In the genomic region with DNA sequence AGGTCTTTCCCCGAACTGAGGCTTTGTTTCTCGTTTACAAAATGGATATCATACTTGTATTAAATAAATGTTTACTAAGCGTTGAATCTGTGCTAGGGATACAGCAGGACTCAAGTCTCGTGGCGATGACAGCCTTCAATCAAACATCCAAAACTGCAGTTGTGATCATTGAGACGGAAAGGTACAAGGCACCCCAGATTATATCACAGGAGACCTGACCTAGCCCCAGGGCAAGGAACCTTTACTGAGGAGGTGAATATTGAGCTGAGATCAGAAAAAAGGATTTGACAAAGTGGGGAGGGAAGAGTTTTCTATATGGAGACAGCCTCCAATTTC, we compare ENCODE assay signal across 8 cellular contexts. TPM values are rescaled to one million over a fixed set of nuclear protein-coding genes. Genes with fewer than 3 reads are reported as not detected.
DNase-seq lines count a peak whose midpoint lies in the region; ATAC-seq and TF ChIP-seq lines count a peak whose summit lies in the region.

No MANE protein-coding gene starts in this region.

- peaks cover 8% of the 10 kb centered on the region for H3K27me3 Mint-ChIP-seq in activated T-cell treated with anti-CD3 and anti-CD28 coated beads, Interleukin-2, amount 50 U/mL, for 4 hours (ENCODE audit: low read depth)

- peak overlapping the region; percentile 67 for H3K4me3 ChIP-seq in astrocyte of the cerebellum (ENCODE audit: low read depth, low read length)
- peak overlapping the region; percentile 64 to 85 (median 76) for H3K4me3 ChIP-seq in right lobe of liver
- H3K4me3 ChIP-seq in transverse colon: peak overlapping the region; percentile 60 to 95 (median 78)

- WGBS in right lobe of liver (ENCODE audit: insufficient coverage, low coverage, low lambda C conversion rate, missing lambda C conversion rate): 0% methylated on average over 6 of the region's 6 CpGs
- WGBS in transverse colon (ENCODE audit: low coverage in 1 of 2), 2 donors: 0 to 1% methylated on average over 4 to 6 of the region's 6 CpGs

- H3K4me3 Mint-ChIP-seq in activated T-cell treated with anti-CD3 and anti-CD28 coated beads, Interleukin-2, amount 50 U/mL, for 4 hours: peak overlapping the region; percentile 90

- no peak for TF ChIP-seq EP300 in transverse colon (IDR thresholded peaks at IDR 0.05; ENCODE audit: low read depth)

- TF ChIP-seq POLR2A in right lobe of liver (IDR thresholded peaks at IDR 0.05): no peak
- TF ChIP-seq POLR2A in transverse colon (IDR thresholded peaks at IDR 0.05): no peak

- H3K4me1 Mint-ChIP-seq in activated T-cell treated with anti-CD3 and anti-CD28 coated beads, Interleukin-2, amount 50 U/mL, for 4 hours (ENCODE audit: low read depth): peaks cover 38% of the 10 kb centered on the region

- DNase-seq in activated T-cell treated with anti-CD3 and anti-CD28 coated beads, Interleukin-2, amount 50 U/mL, for 4 hours: no peak
- DNase-seq in activated T-cell treated with anti-CD3 and anti-CD28 coated beads for 4 hours (no peak), astrocyte of the cerebellum (ENCODE audit: low read depth) (no peak), right lobe of liver (no peak), transverse colon (no peak), cerebellar nuclear complex (lab: John Stamatoyannopoulos, UW) (no peak), Kasumi-1 (lab: John Stamatoyannopoulos, UW) (no peak), NCI-H1436 (lab: John Stamatoyannopoulos, UW) (no peak)

- H3K4me1 ChIP-seq in right lobe of liver: peaks cover 0 to 26% (median 3%) of the 10 kb centered on the region in 4 donors
- peaks cover 16 to 22% (median 20%) of the 10 kb centered on the region in 4 donors for H3K4me1 ChIP-seq in transverse colon

- TF ChIP-seq CTCF in astrocyte of the cerebellum (IDR thresholded peaks at IDR 0.05; ENCODE audit: low read depth, low read length, missing control alignments) (no peak), right lobe of liver (IDR thresholded peaks at IDR 0.05) (no peak), transverse colon (IDR thresholded peaks at IDR 0.05) (no peak)

- peak; percentile 11 to 19 for ATAC-seq in activated T-cell treated with anti-CD3 and anti-CD28 coated beads, Interleukin-2, amount 50 U/mL, for 4 hours
- ATAC-seq in right lobe of liver: no peak

- peaks cover 0 to 17% (median 7%) of the 10 kb centered on the region in 4 donors for H3K36me3 ChIP-seq in right lobe of liver
- peaks cover 0 to 18% (median 4%) of the 10 kb centered on the region in 4 donors for H3K36me3 ChIP-seq in transverse colon

- H3K27ac ChIP-seq in right lobe of liver (peak overlapping the region; percentile 10 to 77 (median 46)), transverse colon (peak overlapping the region; percentile 73 to 89 (median 82))

- H3K9me3 Mint-ChIP-seq in activated T-cell treated with anti-CD3 and anti-CD28 coated beads, Interleukin-2, amount 50 U/mL, for 4 hours: no peaks in the 10 kb centered on the region

- H3K9me3 ChIP-seq in right lobe of liver (no peaks in the 10 kb centered on the region), transverse colon (no peaks in the 10 kb centered on the region)

- in situ Hi-C loops in astrocyte of the cerebellum (cut with HindIII; ENCODE audit: low sequenced_read_pairs): no loop called here
- in situ Hi-C loops in transverse colon (cut with MboI; ENCODE audit: low pct_ligation_motif_present in 1 of 4, low pct_unique_long_range_greater_than_20kb in 1 of 4, low sequenced_read_pairs in 3 of 4): no loop called here

- H3K36me3 Mint-ChIP-seq in activated T-cell treated with anti-CD3 and anti-CD28 coated beads, Interleukin-2, amount 50 U/mL, for 4 hours (ENCODE audit: insufficient read depth): peaks cover 14% of the 10 kb centered on the region

- H3K27me3 ChIP-seq in right lobe of liver (no peaks in the 10 kb centered on the region), transverse colon (no peaks in the 10 kb centered on the region)

- intact Hi-C loops in right lobe of liver (cut with DNase I) (no loop called here), transverse colon (cut with DNase I; ENCODE audit: low total_unique reads) (no loop called here)

RNA-seq across cellular contexts. Expression of gene AAR2, which starts 0.5 kb away (rescaled TPM):
- total RNA-seq in activated T-cell treated with anti-CD3 and anti-CD28 coated beads, Interleukin-2, amount 50 U/mL, for 4 hours: 10 to 100 TPM; 43.8 to 47.8 (median 45.6) TPM
- total RNA-seq in right lobe of liver (10 to 100 TPM; 11.8 to 16.7 (median 13.5) TPM), transverse colon (10 to 100 TPM; 18.7 to 25.5 (median 24.1) TPM)

Comparison
In these comparisons a context has a peak if more than half of its experiments do, and no peak if none do; other contexts are left out.
1. ATAC-seq: peak in activated T-cell treated with anti-CD3 and anti-CD28 coated beads, Interleukin-2, amount 50 U/mL, for 4 hours (2 of 2); none in right lobe of liver (0 of 4).
2. Peak in every context shown above with its lines, with median percentiles within 50 percentile points of each other: H3K4me3 ChIP-seq.